Comparison of ENCODE assay signal across 20 cellular contexts in the genomic region with DNA sequence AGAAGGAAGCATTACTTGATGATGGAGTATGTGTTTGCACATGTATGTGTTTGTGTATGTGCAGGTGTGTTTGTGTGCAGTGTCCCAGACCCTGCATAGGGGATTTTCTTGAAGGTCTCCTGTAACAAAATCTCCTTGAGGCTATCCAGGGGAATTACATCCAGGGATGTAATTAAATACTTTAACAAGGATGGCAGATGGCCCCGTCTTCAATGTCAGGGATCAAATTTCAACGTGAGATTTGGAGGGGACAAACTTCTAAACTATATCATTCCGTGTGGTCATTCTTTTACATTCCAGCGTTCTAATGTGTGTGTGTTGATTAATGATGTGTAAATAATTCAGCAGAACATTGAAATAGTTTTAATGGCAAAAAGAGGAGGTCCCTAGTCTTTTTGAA. TPM values are rescaled to one million over a fixed set of nuclear protein-coding genes. Genes with fewer than 3 reads are reported as not detected.
DNase-seq lines count a peak whose midpoint lies in the region; ATAC-seq and TF ChIP-seq lines count a peak whose summit lies in the region.
"Had no signal": no experiment of that assay in that cellular context is flagged by ENCODE, and none has a peak within 500 bp of the region (broad histone marks: within the 10 kb centered on the region; RNA-seq: fewer than 3 reads in every experiment).

No MANE protein-coding gene starts in this region.

- no peaks in the 10 kb centered on the region for H3K9me3 Mint-ChIP-seq in WTC11
- no peaks in the 10 kb centered on the region for H3K9me3 Mint-ChIP-seq in neural progenitor cell
- H3K9me3 Mint-ChIP-seq: CD8-positive, alpha-beta T cell; natural killer cell treated with Interleukin-12 subunit alpha and Interleukin-12 subunit beta and Interleukin-15 and Interleukin-18, amount 100 ng/mL, for 72 hours had no signal

- DNase-seq in NCI-H510A treated with DMSO at 0.1 percent for 48 hours (lab: John Stamatoyannopoulos, UW) (peak; percentile 10), NCI-H510A (lab: John Stamatoyannopoulos, UW) (no peak), WTC11 (ENCODE audit: low spot score) (no peak), neural progenitor cell (ENCODE audit: low spot score) (no peak), HT-29 (ENCODE audit: low spot score) (no peak), hippocampal formation (lab: John Stamatoyannopoulos, UW) (no peak)
- DNase-seq: activated effector memory CD4-positive, alpha-beta T cell treated with anti-CD3 and anti-CD28 coated beads, Interleukin-2, amount 50 U/mL, for 16 hours; amygdala; CD8-positive, alpha-beta T cell; mammary epithelial cell; NCI-H2029; stimulated activated CD4-positive, alpha-beta T cell treated with anti-CD3 and anti-CD28 coated beads, Interleukin-12 subunit alpha, Interleukin-12 subunit beta, amount 100 ng/mL, for 4 hours; stimulated activated naive CD4-positive, alpha-beta T cell; T-helper 17 cell; transverse colon had no signal

- no peak overlapping the region for H3K4me2 ChIP-seq in neural progenitor cell

- H3K79me2 ChIP-seq in neural progenitor cell (ENCODE audit: low read depth): no peaks in the 10 kb centered on the region

- H3K9ac ChIP-seq in neural progenitor cell: no peak overlapping the region

- ATAC-seq in WTC11: peak; percentile 63
- ATAC-seq: CD8-positive, alpha-beta T cell; natural killer cell treated with Interleukin-12 subunit alpha and Interleukin-12 subunit beta and Interleukin-15 and Interleukin-18, amount 100 ng/mL, for 72 hours; T-helper 17 cell had no signal

- TF ChIP-seq CTCF in WTC11 (IDR thresholded peaks at IDR 0.05) (no peak; the same call in 1 of the 2 replicates), neural progenitor cell (IDR thresholded peaks at IDR 0.05) (peak; percentile 21)

- no peak overlapping the region for H3K4me3 Mint-ChIP-seq in WTC11
- H3K4me3 Mint-ChIP-seq in neural progenitor cell: no peak overlapping the region
- H3K4me3 Mint-ChIP-seq: CD8-positive, alpha-beta T cell; natural killer cell treated with Interleukin-12 subunit alpha and Interleukin-12 subunit beta and Interleukin-15 and Interleukin-18, amount 100 ng/mL, for 72 hours; T-helper 17 cell had no signal

- H4K20me1 ChIP-seq in neural progenitor cell (ENCODE audit: low read depth): no peaks in the 10 kb centered on the region

- POLR2A ChIA-PET in WTC11 (lab: Charles Lee): no interaction called here

- peaks cover 11% of the 10 kb centered on the region; the same call in 1 of the 2 replicates for H3K27me3 Mint-ChIP-seq in WTC11 (ENCODE audit: low read depth)
- H3K27me3 Mint-ChIP-seq in neural progenitor cell (ENCODE audit: insufficient read depth, low read depth): peaks cover 2% of the 10 kb centered on the region

- H3K4me1 Mint-ChIP-seq in WTC11: peaks cover 7% of the 10 kb centered on the region
- no peaks in the 10 kb centered on the region for H3K4me1 Mint-ChIP-seq in neural progenitor cell
- H3K4me1 Mint-ChIP-seq: T-helper 17 cell had no signal

- no peak overlapping the region for H2AFZ ChIP-seq in neural progenitor cell (replicated peaks)

- H3K36me3 ChIP-seq in neural progenitor cell: no peaks in the 10 kb centered on the region
- H3K36me3 ChIP-seq: prostate gland, transverse colon had no signal

- H3K27ac Mint-ChIP-seq in WTC11 (no peak overlapping the region), neural progenitor cell (peak overlapping the region; percentile 2)
- H3K27ac Mint-ChIP-seq: CD8-positive, alpha-beta T cell; natural killer cell treated with Interleukin-12 subunit alpha and Interleukin-12 subunit beta and Interleukin-15 and Interleukin-18, amount 100 ng/mL, for 72 hours; T-helper 17 cell had no signal

- H3K27ac ChIP-seq in neural progenitor cell: no peak overlapping the region
- H3K27ac ChIP-seq: epithelial cell of prostate, prostate gland, transverse colon had no signal

- CTCF ChIA-PET in WTC11 (lab: Charles Lee): no interaction called here

- no peaks in the 10 kb centered on the region for H3K27me3 ChIP-seq in neural progenitor cell
- H3K27me3 ChIP-seq: transverse colon had no signal

- no peaks in the 10 kb centered on the region for H3K9me3 ChIP-seq in neural progenitor cell (ENCODE audit: low read depth)
- H3K9me3 ChIP-seq: prostate gland, transverse colon had no signal

- no peaks in the 10 kb centered on the region for H3F3A ChIP-seq in neural progenitor cell (ENCODE audit: low read depth)

- H3K4me1 ChIP-seq in neural progenitor cell: no peaks in the 10 kb centered on the region
- H3K4me1 ChIP-seq: prostate gland, transverse colon had no signal

- no peaks in the 10 kb centered on the region for H3K36me3 Mint-ChIP-seq in WTC11
- no peaks in the 10 kb centered on the region for H3K36me3 Mint-ChIP-seq in neural progenitor cell
- H3K36me3 Mint-ChIP-seq: CD8-positive, alpha-beta T cell; natural killer cell treated with Interleukin-12 subunit alpha and Interleukin-12 subunit beta and Interleukin-15 and Interleukin-18, amount 100 ng/mL, for 72 hours had no signal

- no peak overlapping the region for H3K4me3 ChIP-seq in neural progenitor cell
- H3K4me3 ChIP-seq: prostate gland, transverse colon had no signal

TF ChIP-seq in WTC11, 78 proteins besides CTCF, POLR2A, EP300 and RAD21:
- TF ChIP-seq, protein P1, sequence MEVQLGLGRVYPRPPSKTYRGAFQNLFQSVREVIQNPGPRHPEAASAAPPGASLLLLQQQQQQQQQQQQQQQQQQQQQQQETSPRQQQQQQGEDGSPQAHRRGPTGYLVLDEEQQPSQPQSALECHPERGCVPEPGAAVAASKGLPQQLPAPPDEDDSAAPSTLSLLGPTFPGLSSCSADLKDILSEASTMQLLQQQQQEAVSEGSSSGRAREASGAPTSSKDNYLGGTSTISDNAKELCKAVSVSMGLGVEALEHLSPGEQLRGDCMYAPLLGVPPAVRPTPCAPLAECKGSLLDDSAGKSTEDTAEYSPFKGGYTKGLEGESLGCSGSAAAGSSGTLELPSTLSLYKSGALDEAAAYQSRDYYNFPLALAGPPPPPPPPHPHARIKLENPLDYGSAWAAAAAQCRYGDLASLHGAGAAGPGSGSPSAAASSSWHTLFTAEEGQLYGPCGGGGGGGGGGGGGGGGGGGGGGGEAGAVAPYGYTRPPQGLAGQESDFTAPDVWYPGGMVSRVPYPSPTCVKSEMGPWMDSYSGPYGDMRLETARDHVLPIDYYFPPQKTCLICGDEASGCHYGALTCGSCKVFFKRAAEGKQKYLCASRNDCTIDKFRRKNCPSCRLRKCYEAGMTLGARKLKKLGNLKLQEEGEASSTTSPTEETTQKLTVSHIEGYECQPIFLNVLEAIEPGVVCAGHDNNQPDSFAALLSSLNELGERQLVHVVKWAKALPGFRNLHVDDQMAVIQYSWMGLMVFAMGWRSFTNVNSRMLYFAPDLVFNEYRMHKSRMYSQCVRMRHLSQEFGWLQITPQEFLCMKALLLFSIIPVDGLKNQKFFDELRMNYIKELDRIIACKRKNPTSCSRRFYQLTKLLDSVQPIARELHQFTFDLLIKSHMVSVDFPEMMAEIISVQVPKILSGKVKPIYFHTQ (CRISPR knock-in tag; IDR thresholded peaks at IDR 0.05): no peak

RNA-seq across cellular contexts. Expression of a gene that starts 3.3 kb away (rescaled TPM):
- total RNA-seq in WTC11 (2021): not detected in 3 replicates
- total RNA-seq in neural progenitor cell (ENCODE audit: low replicate concordance): not detected in 2 replicates
- 3.2 and 6.7 TPM in 2 replicates for total RNA-seq in HT-29 (2014; rRNA removed; shearing (Covaris generic))
- total RNA-seq: CD8-positive, alpha-beta T cell; mammary epithelial cell; natural killer cell treated with Interleukin-12 subunit alpha and Interleukin-12 subunit beta and Interleukin-15 and Interleukin-18, amount 100 ng/mL, for 72 hours; prostate gland; T-helper 17 cell had no signal

RNA-seq across cellular contexts. Expression of a gene that starts 6.7 kb away (rescaled TPM):
- not detected in 3 replicates for total RNA-seq in WTC11 (2021)
- total RNA-seq in neural progenitor cell (ENCODE audit: low replicate concordance): not detected in 2 replicates
- total RNA-seq in HT-29 (2014; rRNA removed; shearing (Covaris generic)): 5.0 and 8.9 TPM in 2 replicates
- total RNA-seq: CD8-positive, alpha-beta T cell; M059J; natural killer cell treated with Interleukin-12 subunit alpha and Interleukin-12 subunit beta and Interleukin-15 and Interleukin-18, amount 100 ng/mL, for 72 hours; T-helper 17 cell had no signal

RNA-seq across cellular contexts. Expression of a gene that starts 17.7 kb away (rescaled TPM):
- total RNA-seq in WTC11 (2021) (0.53 TPM in 1 of 3 replicates, not detected in the others), neural progenitor cell (ENCODE audit: low replicate concordance) (not detected in 2 replicates)
- 18.3 and 24.2 TPM in 2 replicates for total RNA-seq in HT-29 (2014; rRNA removed; shearing (Covaris generic))
- total RNA-seq: CD8-positive, alpha-beta T cell; natural killer cell treated with Interleukin-12 subunit alpha and Interleukin-12 subunit beta and Interleukin-15 and Interleukin-18, amount 100 ng/mL, for 72 hours; T-helper 17 cell had no signal

RNA-seq across cellular contexts. Expression of a gene that starts 37.7 kb away (rescaled TPM):
- total RNA-seq in WTC11 (2021) (not detected in 3 replicates), neural progenitor cell (ENCODE audit: low replicate concordance) (not detected in 2 replicates)
- 3.1 and 3.5 TPM in 2 replicates for total RNA-seq in HT-29 (2014; rRNA removed; shearing (Covaris generic))
- total RNA-seq: CD8-positive, alpha-beta T cell; chondrocyte; M059J; natural killer cell treated with Interleukin-12 subunit alpha and Interleukin-12 subunit beta and Interleukin-15 and Interleukin-18, amount 100 ng/mL, for 72 hours; T-helper 17 cell had no signal

RNA-seq across cellular contexts. Expression of a gene that starts 38.7 kb away (rescaled TPM):
- total RNA-seq in WTC11 (2021) (0.11 to 0.18 TPM in 2 of 3 replicates, not detected in the other), neural progenitor cell (ENCODE audit: low replicate concordance) (not detected in 2 replicates)
- total RNA-seq in HT-29 (2014; rRNA removed; shearing (Covaris generic)): 140 and 150 TPM in 2 replicates
- total RNA-seq: CD8-positive, alpha-beta T cell; chondrocyte; M059J; mammary epithelial cell; natural killer cell treated with Interleukin-12 subunit alpha and Interleukin-12 subunit beta and Interleukin-15 and Interleukin-18, amount 100 ng/mL, for 72 hours; prostate gland; T-helper 17 cell had no signal

Comparison
In these comparisons a context has a peak if more than half of its experiments do, and no peak if none do; other contexts are left out.
1. RNA of a gene that starts 17.7 kb away (total RNA-seq): 18.3 to 24.2 TPM in HT-29; 0.53 TPM in WTC11 and not detected in neural progenitor cell; every median in the first group is over 10 times any median in the second.